Comparison of ENCODE assay signal across 19 cellular contexts in genomic region chr18:45760443-45761036, GRCh38. TPM values are rescaled to one million over a fixed set of nuclear protein-coding genes. Genes with fewer than 3 reads are reported as not detected.
DNase-seq lines count a peak whose midpoint lies in the region; ATAC-seq, FAIRE-seq and TF ChIP-seq lines count a peak whose summit lies in the region.
"Had no signal": no experiment of that assay in that cellular context is flagged by ENCODE, and none has a peak within 500 bp of the region (broad histone marks: within the 10 kb centered on the region; RNA-seq: fewer than 3 reads in every experiment).

No MANE protein-coding gene starts in this region.

- H3K9me3 ChIP-seq in Karpas-422 (ENCODE audit: low read length) (no peaks in the 10 kb centered on the region), keratinocyte (ENCODE audit: control insufficient read depth, low read depth, low read length) (no peaks in the 10 kb centered on the region), sigmoid colon (no peaks in the 10 kb centered on the region)

- H3K4me2 ChIP-seq in Karpas-422 (ENCODE audit: low read depth, low read length, poor library complexity, severe bottlenecking) (peak overlapping the region; percentile 79), keratinocyte (ENCODE audit: control insufficient read depth, extremely low read depth, insufficient read depth, low read depth, low read length) (no peak overlapping the region)

- no peaks in the 10 kb centered on the region for H3K79me2 ChIP-seq in Karpas-422 (ENCODE audit: low read length)
- no peaks in the 10 kb centered on the region for H3K79me2 ChIP-seq in keratinocyte (ENCODE audit: control insufficient read depth, insufficient read depth, low read length)

- TF ChIP-seq CTCF in keratinocyte (optimal IDR thresholded peaks at IDR 0.05 in 1 of 3, IDR thresholded peaks at IDR 0.05 in 1 of 3, conservative IDR thresholded peaks at IDR 0.05 in 1 of 3; ENCODE audit: extremely low read depth in 1 of 3, insufficient read depth in 2 of 3, low read length in 3 of 3): no peak
- TF ChIP-seq CTCF in sigmoid colon (IDR thresholded peaks at IDR 0.05): no peak

- dilution Hi-C loops in keratinocyte (cut with MboI; ENCODE audit: extremely low pct_ligation_motif_present, low sequenced_read_pairs): no loop called here

- H3K4me3 ChIP-seq in Karpas-422 (ENCODE audit: low read length) (peak overlapping the region; percentile 58), keratinocyte (ENCODE audit: control insufficient read depth in 2 of 3, extremely low read depth in 1 of 3, insufficient read depth in 2 of 3, low read depth in 1 of 3, low read length in 3 of 3) (no peak overlapping the region), sigmoid colon (no peak overlapping the region)
- H3K4me3 ChIP-seq: lung had no signal

- H2AFZ ChIP-seq in Karpas-422 (ENCODE audit: low read length): no peak overlapping the region
- H2AFZ ChIP-seq in keratinocyte (ENCODE audit: control insufficient read depth, low read length): no peak overlapping the region

- peak overlapping the region; percentile 76 for H3K9ac ChIP-seq in Karpas-422 (ENCODE audit: low read length)
- H3K9ac ChIP-seq in keratinocyte (ENCODE audit: control insufficient read depth, extremely low read depth, insufficient read depth, low read length): no peak overlapping the region

- H3K4me1 ChIP-seq in Karpas-422 (ENCODE audit: low read length): peaks cover 64% of the 10 kb centered on the region
- peaks cover 10% of the 10 kb centered on the region for H3K4me1 ChIP-seq in keratinocyte (ENCODE audit: control insufficient read depth, extremely low read depth, insufficient read depth, low read length)
- peaks cover 0 to 4% (median 0%) of the 10 kb centered on the region in 4 donors for H3K4me1 ChIP-seq in sigmoid colon

- DNase-seq in DMS79 treated with DMSO at 0.1 percent for 48 hours (lab: John Stamatoyannopoulos, UW): peak; percentile 59
- DNase-seq in Karpas-422: peak; percentile 97
- DNase-seq in NCI-H774 (lab: John Stamatoyannopoulos, UW): peak; percentile 16
- DNase-seq in keratinocyte (ENCODE audit: low read depth, low spot score): no peak
- DNase-seq in sigmoid colon: no peak
- no peak for DNase-seq in stimulated activated CD4-positive, alpha-beta T cell treated with anti-CD3 and anti-CD28 coated beads, Interleukin-2, amount 100 ng/mL, for 24 hours
- DNase-seq: activated gamma-delta T cell, AML-193, DMS53, foreskin fibroblast, immature natural killer cell, natural killer cell, T-cell had no signal

- no peaks in the 10 kb centered on the region for H3K36me3 ChIP-seq in Karpas-422 (ENCODE audit: insufficient read depth, low read length)
- H3K36me3 ChIP-seq in keratinocyte (ENCODE audit: control insufficient read depth in 2 of 2, extremely low read depth in 1 of 2, insufficient read depth in 2 of 2, low read length in 2 of 2): no peaks in the 10 kb centered on the region
- H3K36me3 ChIP-seq in sigmoid colon: no peaks in the 10 kb centered on the region

- H3K27ac ChIP-seq in Karpas-422 (ENCODE audit: low read length): peak overlapping the region; percentile 98
- no peak overlapping the region for H3K27ac ChIP-seq in keratinocyte (ENCODE audit: control insufficient read depth, insufficient read depth, low read length)
- no peak overlapping the region for H3K27ac ChIP-seq in sigmoid colon

- FAIRE-seq in keratinocyte (lab: Jason Lieb, UNC): peak; percentile 60
- FAIRE-seq: endometrium had no signal

- no peaks in the 10 kb centered on the region for H3K9me2 ChIP-seq in Karpas-422 (replicated peaks; ENCODE audit: insufficient read depth, low read length)

- H4K20me1 ChIP-seq in Karpas-422 (ENCODE audit: insufficient read depth, low read depth, low read length) (no peaks in the 10 kb centered on the region), keratinocyte (ENCODE audit: control insufficient read depth, extremely low read depth, insufficient read depth, low read length) (no peaks in the 10 kb centered on the region)

- ATAC-seq in GM21825 (IDR thresholded peaks at IDR 0.05; ENCODE audit: unreplicated experiment) (no peak), HG03097 (IDR thresholded peaks at IDR 0.05; ENCODE audit: low FRiP score, unreplicated experiment) (no peak)
- ATAC-seq: natural killer cell, T-cell had no signal

- no peaks in the 10 kb centered on the region for H3K9me1 ChIP-seq in keratinocyte (ENCODE audit: control insufficient read depth, extremely low read depth, insufficient read depth, low read length)

- intact Hi-C loops in sigmoid colon (cut with DNase I): no loop called here

- 14 to 32% methylated on average over 5 of the region's 5 CpGs for WGBS in sigmoid colon, 2 donors

- no peak for TF ChIP-seq POLR2A in sigmoid colon (IDR thresholded peaks at IDR 0.05)

- H3K27me3 ChIP-seq in Karpas-422 (ENCODE audit: low read length) (no peaks in the 10 kb centered on the region), keratinocyte (ENCODE audit: control insufficient read depth, extremely low read depth, insufficient read depth, low read length) (no peaks in the 10 kb centered on the region), sigmoid colon (no peaks in the 10 kb centered on the region)

- no peak for TF ChIP-seq EP300 in sigmoid colon (IDR thresholded peaks at IDR 0.05)

RNA-seq across cellular contexts. Expression of gene SLC14A1, which starts 36.6 kb away (rescaled TPM):
- 1.1 TPM in 1 of 2 replicates, not detected in the other for total RNA-seq in Karpas-422 (2014; rRNA removed; shearing (Covaris generic); ENCODE audit: low replicate concordance)
- polyA plus RNA-seq in keratinocyte (0.06 to 0.23 TPM in 2 of 3 replicates, not detected in the other), sigmoid colon (1 to 10 TPM in 1 of 3 donors, under 1 TPM in 1, not detected in 1; 0.69 to 1.6 TPM)
- polyA plus RNA-seq in keratinocyte (2011; ENCODE audit: low read depth): 0.41 TPM
- not detected in 2 replicates for polyA plus RNA-seq in keratinocyte (2011; cell fraction: cytosol; rRNA removed)
- polyA plus RNA-seq in keratinocyte (2011; cell fraction: nucleus; rRNA removed): 0.33 TPM in 1 of 2 replicates, not detected in the other
- 0.18 TPM in 1 of 2 replicates, not detected in the other for polyA plus RNA-seq in keratinocyte (2012; ENCODE audit: low replicate concordance)
- not detected in 3 replicates for polyA minus RNA-seq in keratinocyte
- not detected for polyA minus RNA-seq in keratinocyte (2011; cell fraction: cytosol; rRNA and poly(A)+ RNA removed)
- not detected in 2 replicates for polyA minus RNA-seq in keratinocyte (2011; cell fraction: nucleus; rRNA and poly(A)+ RNA removed)
- total RNA-seq in sigmoid colon: 10 to 100 TPM in 1 of 4 donors, 1 to 10 TPM in 2, not detected in 1; 1.3 to 14.4 (median 2.1) TPM
- total RNA-seq: MCF 10A, NCI-H460 had no signal

Comparison
In these comparisons a context has a peak if more than half of its experiments do, and no peak if none do; other contexts are left out.
1. DNase-seq: peak in DMS79 treated with DMSO at 0.1 percent for 48 hours (single experiment), Karpas-422 (single experiment) and NCI-H774 (single experiment); none in keratinocyte (single experiment), sigmoid colon (single experiment) and stimulated activated CD4-positive, alpha-beta T cell treated with anti-CD3 and anti-CD28 coated beads, Interleukin-2, amount 100 ng/mL, for 24 hours (0 of 2).